In genomic region chr3:168511428-168512014, GRCh38 we compare ENCODE assay signal across 8 cellular contexts.
DNase-seq lines count a peak whose midpoint lies in the region; ATAC-seq, FAIRE-seq and TF ChIP-seq lines count a peak whose summit lies in the region.

No MANE protein-coding gene starts in this region.

- H2BK5ac ChIP-seq in mesenchymal stem cell (ENCODE audit: low read depth, low read length, poor library complexity, severe bottlenecking): no peak overlapping the region

- DNase-seq in DMS53 treated with DMSO at 0.1 percent for 48 hours (lab: John Stamatoyannopoulos, UW; ENCODE audit: unreplicated experiment) (peak; percentile 16), HT-29 (ENCODE audit: low spot score) (peak; percentile 51), GM12878 (ENCODE audit: low read depth, low spot score) (no peak), mesenchymal stem cell (peak; percentile 9), T-helper 1 cell (no peak), tibial nerve (ENCODE audit: low spot score in 2 of 2) (no peak)
- DNase-seq in stimulated activated CD4-positive, alpha-beta T cell treated with anti-CD3 and anti-CD28 coated beads, Interleukin-2, amount 100 ng/mL, for 24 hours: no peak

- H3K23ac ChIP-seq in mesenchymal stem cell (ENCODE audit: low read length in 2 of 2): no peak overlapping the region

- CTCF ChIA-PET in GM12878 (lab: Yijun Ruan, JAX): interaction anchor here (0.6 to 2.0 kb wide), 24 partner anchors 13 to 336 kb away, joined by 3 to 66 read pairs (median 4); no protein-coding TSS in a partner anchor

- H3K4ac ChIP-seq in mesenchymal stem cell (ENCODE audit: low read depth in 1 of 2, low read length in 2 of 2): no peak overlapping the region

- no peak overlapping the region for H3K18ac ChIP-seq in mesenchymal stem cell (ENCODE audit: low read depth in 1 of 2, low read length in 2 of 2)

- no peak overlapping the region for H2BK120ac ChIP-seq in mesenchymal stem cell (ENCODE audit: low read depth, low read length)

- no TSS peak for BruUV-seq in GM12878 (replicated peaks; lab: Mats Ljungman, UMichigan)

- SMC1A ChIA-PET in GM12878 (lab: Charles Lee; ENCODE audit: uncharacterized antibody, unreplicated experiment): interaction anchor here (1.0 to 2.0 kb wide), 14 partner anchors 13 to 343 kb away, joined by 3 to 29 read pairs (median 4); no protein-coding TSS in a partner anchor

- RAD21 ChIA-PET in GM12878 (lab: Charles Lee; ENCODE audit: unreplicated experiment): interaction anchor here (0.5 to 2.0 kb wide), 11 partner anchors 12 to 336 kb away, joined by 3 to 37 read pairs (median 5); no protein-coding TSS in a partner anchor

- peak; percentile 50; the same call in 2 of the 3 replicates for ATAC-seq in GM12878
- ATAC-seq in HG02763 (IDR thresholded peaks at IDR 0.05; ENCODE audit: unreplicated experiment): no peak

- H3K79me2 ChIP-seq in GM12878 (ENCODE audit: control insufficient read depth, insufficient read depth, low read length): no peaks in the 10 kb centered on the region

- TF ChIP-seq EP300 in GM12878 (IDR thresholded peaks at IDR 0.05; ENCODE audit: borderline replicate concordance in 1 of 2, control insufficient read depth in 1 of 2, low read depth in 2 of 2, low read length in 2 of 2): no peak
- no peak for TF ChIP-seq EP300 in tibial nerve (IDR thresholded peaks at IDR 0.05)

- no peak overlapping the region for H2BK12ac ChIP-seq in mesenchymal stem cell (ENCODE audit: low read length in 2 of 2)

- no peak overlapping the region for H2AK5ac ChIP-seq in mesenchymal stem cell (ENCODE audit: low read length, severe bottlenecking)

- H4K91ac ChIP-seq in mesenchymal stem cell (ENCODE audit: low read length): no peak overlapping the region

- FAIRE-seq in GM12878 (lab: Jason Lieb, UNC): peak; percentile 41

- WGBS in GM12878 (ENCODE audit: insufficient coverage, insufficient replicate concordance, low lambda C conversion rate, missing lambda C conversion rate): 48% methylated on average over 3 of the region's 3 CpGs
- no CpG with 5 or more reads among the region's 3 CpGs for WGBS in mesenchymal stem cell
- WGBS in tibial nerve, 2 donors: 61 to 65% methylated on average over 3 of the region's 3 CpGs

- H3K4me1 ChIP-seq in GM12878 (ENCODE audit: control insufficient read depth, insufficient read depth, low read length) (no peaks in the 10 kb centered on the region), mesenchymal stem cell (ENCODE audit: control insufficient read depth, insufficient read depth, low read depth, low read length) (no peaks in the 10 kb centered on the region), tibial nerve (no peaks in the 10 kb centered on the region)

- peak; percentile 47 for TF ChIP-seq RAD21 in GM12878 (IDR thresholded peaks at IDR 0.05; ENCODE audit: insufficient read depth, low read depth, low read length)

- H3K27ac ChIP-seq in GM12878 (ENCODE audit: control insufficient read depth, insufficient read depth): no peak overlapping the region
- no peak overlapping the region for H3K27ac ChIP-seq in mesenchymal stem cell (ENCODE audit: low read length, poor library complexity, severe bottlenecking)
- H3K27ac ChIP-seq in tibial nerve: no peak overlapping the region

- TF ChIP-seq POLR2A in GM12878 (IDR thresholded peaks at IDR 0.05; ENCODE audit: low read depth, low read length) (no peak), tibial nerve (IDR thresholded peaks at IDR 0.05) (no peak)

- H3K14ac ChIP-seq in mesenchymal stem cell (ENCODE audit: low read length in 2 of 2): no peak overlapping the region

- no peaks in the 10 kb centered on the region for H4K20me1 ChIP-seq in GM12878 (ENCODE audit: control insufficient read depth, insufficient read depth)

- H3K36me3 ChIP-seq in GM12878 (ENCODE audit: control insufficient read depth in 2 of 2, insufficient read depth in 2 of 2, low read length in 1 of 2): no peaks in the 10 kb centered on the region
- H3K36me3 ChIP-seq in mesenchymal stem cell (ENCODE audit: control insufficient read depth in 1 of 2, insufficient read depth in 2 of 2, low read depth in 1 of 2, low read length in 2 of 2): no peaks in the 10 kb centered on the region
- no peaks in the 10 kb centered on the region for H3K36me3 ChIP-seq in tibial nerve

- H3K79me1 ChIP-seq in mesenchymal stem cell (replicated peaks; ENCODE audit: low read length, poor library complexity, severe bottlenecking): no peaks in the 10 kb centered on the region

- POLR2A ChIA-PET in GM12878 (lab: Charles Lee): no interaction called here

- no peak overlapping the region for H4K8ac ChIP-seq in mesenchymal stem cell (ENCODE audit: low read length)

- H2AFZ ChIP-seq in GM12878 (ENCODE audit: control insufficient read depth, low read depth, low read length): no peak overlapping the region
- no peak overlapping the region for H2AFZ ChIP-seq in mesenchymal stem cell (ENCODE audit: low read depth, low read length)

- intact Hi-C loops in GM12878 (cut with micrococcal nuclease; ENCODE audit: unreplicated experiment): loop anchor here (1.0 to 5.0 kb wide), 3 partner anchors 110 to 336 kb away; no protein-coding TSS in a partner anchor

- H3K27me3 ChIP-seq in GM12878 (replicated peaks in 1 of 2; ENCODE audit: control insufficient read depth in 2 of 2, insufficient read depth in 2 of 2, low read length in 1 of 2) (no peaks in the 10 kb centered on the region), mesenchymal stem cell (ENCODE audit: control insufficient read depth in 1 of 2, insufficient read depth in 1 of 2, low read length in 2 of 2) (no peaks in the 10 kb centered on the region), tibial nerve (no peaks in the 10 kb centered on the region)

- in situ Hi-C loops in GM12878 (cut with MboI): loop anchor here (5.0 kb wide), 2 partner anchors 106 to 336 kb away; no protein-coding TSS in a partner anchor

- H3K9ac ChIP-seq in GM12878 (ENCODE audit: control insufficient read depth, insufficient read depth, low read length) (no peak overlapping the region), mesenchymal stem cell (ENCODE audit: low read length) (no peak overlapping the region)

- TF ChIP-seq CTCF in GM12878 (IDR thresholded peaks at IDR 0.05 in 2 of 3, conservative IDR thresholded peaks at IDR 0.05 in 1 of 3; ENCODE audit: control insufficient read depth in 2 of 3, extremely low read depth in 1 of 3, insufficient read depth in 1 of 3, low read depth in 3 of 3, low read length in 3 of 3) (peak; percentile 47 to 58 (median 49)), tibial nerve (IDR thresholded peaks at IDR 0.05) (peak in 1 of 5 experiments; percentile 19)

- H2BK15ac ChIP-seq in mesenchymal stem cell (ENCODE audit: low read depth, poor library complexity, severe bottlenecking): no peak overlapping the region

- H3K4me3 ChIP-seq in GM12878 (no peak overlapping the region), mesenchymal stem cell (ENCODE audit: insufficient read depth in 1 of 2, low read depth in 1 of 2, low read length in 2 of 2) (no peak overlapping the region), tibial nerve (no peak overlapping the region)

- H3K9me3 ChIP-seq in GM12878 (replicated peaks; ENCODE audit: control insufficient read depth, insufficient read depth, low read length) (no peaks in the 10 kb centered on the region), mesenchymal stem cell (ENCODE audit: control insufficient read depth, low read length) (no peaks in the 10 kb centered on the region), tibial nerve (no peaks in the 10 kb centered on the region)

- H3K4me2 ChIP-seq in GM12878 (ENCODE audit: control insufficient read depth, insufficient read depth): no peak overlapping the region
- H3K4me2 ChIP-seq in mesenchymal stem cell (ENCODE audit: low read length, poor library complexity, severe bottlenecking): no peak overlapping the region

TF ChIP-seq in GM12878, 131 proteins besides CTCF, POLR2A, EP300 and RAD21 (continues in another document):
- TF ChIP-seq HDGF (IDR thresholded peaks at IDR 0.05) (no peak), RUNX3 (IDR thresholded peaks at IDR 0.05; ENCODE audit: low read length) (no peak), NR2C1 (IDR thresholded peaks at IDR 0.05) (no peak), YBX1 (IDR thresholded peaks at IDR 0.05) (no peak), SMC3 (IDR thresholded peaks at IDR 0.05; ENCODE audit: borderline replicate concordance, low read length) (peak; percentile 70; the same call in 1 of the 2 replicates), BHLHE40 (IDR thresholded peaks at IDR 0.05; ENCODE audit: borderline replicate concordance in 1 of 2, low read depth in 2 of 2, low read length in 1 of 2) (no peak), CEBPZ (IDR thresholded peaks at IDR 0.05; ENCODE audit: low read depth, low read length) (no peak), CBFB (IDR thresholded peaks at IDR 0.05; ENCODE audit: low read depth) (no peak), MEF2A (IDR thresholded peaks at IDR 0.05; ENCODE audit: insufficient read depth, low read depth, low read length) (0 out of 2 replicates have a peak, but pooled peaks have one; percentile 21), RAD51 (IDR thresholded peaks at IDR 0.05) (0 out of 2 replicates have a peak, but pooled peaks have one; percentile 12), PML (IDR thresholded peaks at IDR 0.05; ENCODE audit: low read length) (no peak), ZNF622 (IDR thresholded peaks at IDR 0.05) (no peak), NFYA (IDR thresholded peaks at IDR 0.05; ENCODE audit: borderline replicate concordance, low read depth, low read length) (no peak), MEF2B (IDR thresholded peaks at IDR 0.05; ENCODE audit: partially characterized antibody, poor library complexity, severe bottlenecking) (no peak)

Comparison
In these comparisons a context has a peak if more than half of its experiments do, and no peak if none do; other contexts are left out.
1. DNase-seq: peak in DMS53 treated with DMSO at 0.1 percent for 48 hours (single experiment), HT-29 (single experiment) and mesenchymal stem cell (single experiment); none in GM12878 (single experiment), T-helper 1 cell (0 of 5), stimulated activated CD4-positive, alpha-beta T cell treated with anti-CD3 and anti-CD28 coated beads, Interleukin-2, amount 100 ng/mL, for 24 hours (0 of 2) and tibial nerve (0 of 2).